ENCODE assay signal across 8 cellular contexts in genomic region chr21:44816761-44817505, GRCh38. TPM values are rescaled to one million over a fixed set of nuclear protein-coding genes. Genes with fewer than 3 reads are reported as not detected.
A peak's percentile ranks its signal among the peaks of the same experiment; 100 is the strongest.
DNase-seq lines count a peak whose midpoint lies in the region; ATAC-seq and TF ChIP-seq lines count a peak whose summit lies in the region.

No MANE protein-coding gene starts in this region.

- no peaks in the 10 kb centered on the region for H3K27me3 Mint-ChIP-seq in naive B cell

- no peak overlapping the region; the same call in 1 of the 2 replicates for H3K27ac ChIP-seq in HUES6 (ENCODE audit: low read depth, low read length)
- H3K27ac ChIP-seq in colonic mucosa = no peak overlapping the region

- H3K9me3 Mint-ChIP-seq in naive B cell = peaks cover 1 to 3% (median 3%) of the 10 kb centered on the region in 7 donors

- intact Hi-C loops in colonic mucosa (cut with DNase I) = no loop called here

- DNase-seq in Ammon's horn (ENCODE audit: low spot score) = peak; percentile 33
- DNase-seq in colonic mucosa = peak; percentile 35
- no peak for DNase-seq in naive B cell
- no peak for DNase-seq in central memory CD4-positive, alpha-beta T cell
- DNase-seq in HCEC 1CT = no peak
- no peak for DNase-seq in retina
- DNase-seq in HuH-7 (ENCODE audit: low spot score) = no peak

- ATAC-seq in naive B cell (ENCODE audit: low read depth in 2 of 2) = no peak

- peaks cover 0 to 11% of the 10 kb centered on the region in 2 donors for H3K36me3 Mint-ChIP-seq in naive B cell

- H3K4me1 ChIP-seq in HUES6 (ENCODE audit: control insufficient read depth, insufficient read depth, low read length) = peaks cover 29% of the 10 kb centered on the region
- H3K4me1 ChIP-seq in colonic mucosa = no peaks in the 10 kb centered on the region

- H3K9me3 ChIP-seq in HUES6 (ENCODE audit: control insufficient read depth, insufficient read depth, low read depth, low read length) (peaks cover 33% of the 10 kb centered on the region), colonic mucosa (no peaks in the 10 kb centered on the region)

- peak overlapping the region; percentile 64 to 92 (median 80) for H3K4me3 Mint-ChIP-seq in naive B cell

- H3K27me3 ChIP-seq in HUES6 (ENCODE audit: control insufficient read depth, insufficient read depth, low read length) (0 out of 2 replicates have a peak, but pooled peaks cover 5% of the 10 kb centered on the region), colonic mucosa (no peaks in the 10 kb centered on the region)

- H3K4me3 ChIP-seq in HUES6 (ENCODE audit: low read depth, low read length) (peak overlapping the region; percentile 94), colonic mucosa (peak overlapping the region; percentile 56)

- TF ChIP-seq CTCF in colonic mucosa (IDR thresholded peaks at IDR 0.05) = no peak

- H3K4me1 Mint-ChIP-seq in naive B cell = peaks cover 14 to 46% (median 22%) of the 10 kb centered on the region in 3 donors

- H3K9ac ChIP-seq in HUES6 (ENCODE audit: low read length) = peak overlapping the region; percentile 76
- peak overlapping the region; percentile 34 to 51 for H3K9ac ChIP-seq in colonic mucosa (ENCODE audit: low read depth in 2 of 2, low read length in 2 of 2)

- H3K27ac Mint-ChIP-seq in naive B cell = peak overlapping the region in 4 of 6 donors; percentile 13 to 77 (median 51)

- H3K36me3 ChIP-seq in HUES6 (ENCODE audit: control insufficient read depth, insufficient read depth, low read length) = peaks cover 14% of the 10 kb centered on the region
- no peaks in the 10 kb centered on the region for H3K36me3 ChIP-seq in colonic mucosa

RNA-seq across cellular contexts. Expression of gene SUMO3, which starts 0.9 kb away (rescaled TPM):
- 10 to 100 TPM; 81.3 to 82.8 TPM for total RNA-seq in colonic mucosa
- polyA plus RNA-seq in naive B cell (ENCODE audit: low read depth in 6 of 6) = 100 to 1,000 TPM in 1 of 6 donors, 10 to 100 TPM in 5; 71.2 to 100 (median 79.5) TPM

RNA-seq across cellular contexts. Expression of gene UBE2G2, which starts 15.3 kb away (rescaled TPM):
- 10 to 100 TPM; 50.3 to 76.1 TPM for total RNA-seq in colonic mucosa
- 10 to 100 TPM; 53.8 to 72.5 (median 59.5) TPM for polyA plus RNA-seq in naive B cell (ENCODE audit: low read depth in 6 of 6)

RNA-seq across cellular contexts. Expression of gene PTTG1IP, which starts 56.6 kb away (rescaled TPM):
- total RNA-seq in colonic mucosa = 100 to 1,000 TPM; 218 to 414 TPM
- 10 to 100 TPM; 28.1 to 43.5 (median 36.1) TPM for polyA plus RNA-seq in naive B cell (ENCODE audit: low read depth in 6 of 6)

Comparison
In these comparisons a context has a peak if more than half of its experiments do, and no peak if none do; other contexts are left out.
1. DNase-seq: peak in Ammon's horn (single experiment) and colonic mucosa (single experiment); none in naive B cell (single experiment), central memory CD4-positive, alpha-beta T cell (single experiment), HCEC 1CT (single experiment), retina (single experiment) and HuH-7 (single experiment).